19 cellular contexts compared by ENCODE assay signal in genomic region chr12:18683603-18684002, GRCh38. TPM values are rescaled to one million over a fixed set of nuclear protein-coding genes. Genes with fewer than 3 reads are reported as not detected.
DNase-seq lines count a peak whose midpoint lies in the region; ATAC-seq and TF ChIP-seq lines count a peak whose summit lies in the region.
"Had no signal": no experiment of that assay in that cellular context is flagged by ENCODE, and none has a peak within 500 bp of the region (broad histone marks: within the 10 kb centered on the region; RNA-seq: fewer than 3 reads in every experiment).

No MANE protein-coding gene starts in this region.

- TF ChIP-seq CTCF in astrocyte of the spinal cord (IDR thresholded peaks at IDR 0.05; ENCODE audit: low read depth, low read length): no peak

- H3K4me1 Mint-ChIP-seq in stimulated activated effector memory CD8-positive, alpha-beta T cell treated with anti-CD3 and anti-CD28 coated beads, Interleukin-12 subunit alpha, Interleukin-12 subunit beta, amount 100 ng/mL, for 72 hours: no peaks in the 10 kb centered on the region
- H3K4me1 Mint-ChIP-seq: activated naive CD8-positive, alpha-beta T cell treated with anti-CD3 and anti-CD28 coated beads, Interleukin-2, amount 50 U/mL, for 24 hours; nephron progenitor cell had no signal

- ATAC-seq in HG02970 (IDR thresholded peaks at IDR 0.05; ENCODE audit: low FRiP score, unreplicated experiment): no peak
- ATAC-seq in stimulated activated effector memory CD8-positive, alpha-beta T cell treated with anti-CD3 and anti-CD28 coated beads, Interleukin-12 subunit alpha, Interleukin-12 subunit beta, amount 100 ng/mL, for 72 hours: no peak
- ATAC-seq: activated naive CD8-positive, alpha-beta T cell treated with anti-CD3 and anti-CD28 coated beads, Interleukin-2, amount 50 U/mL, for 24 hours had no signal

- in situ Hi-C loops in astrocyte of the spinal cord (cut with HindIII; ENCODE audit: low sequenced_read_pairs): no loop called here

- H3K9me3 Mint-ChIP-seq in stimulated activated effector memory CD8-positive, alpha-beta T cell treated with anti-CD3 and anti-CD28 coated beads, Interleukin-12 subunit alpha, Interleukin-12 subunit beta, amount 100 ng/mL, for 72 hours: peaks cover 4% of the 10 kb centered on the region
- H3K9me3 Mint-ChIP-seq: nephron progenitor cell had no signal

- no peak overlapping the region for H3K4me3 Mint-ChIP-seq in stimulated activated effector memory CD8-positive, alpha-beta T cell treated with anti-CD3 and anti-CD28 coated beads, Interleukin-12 subunit alpha, Interleukin-12 subunit beta, amount 100 ng/mL, for 72 hours
- H3K4me3 Mint-ChIP-seq: activated naive CD8-positive, alpha-beta T cell treated with anti-CD3 and anti-CD28 coated beads, Interleukin-2, amount 50 U/mL, for 24 hours; nephron progenitor cell had no signal

- no peaks in the 10 kb centered on the region for H3K36me3 Mint-ChIP-seq in stimulated activated effector memory CD8-positive, alpha-beta T cell treated with anti-CD3 and anti-CD28 coated beads, Interleukin-12 subunit alpha, Interleukin-12 subunit beta, amount 100 ng/mL, for 72 hours

- H3K27ac Mint-ChIP-seq in stimulated activated effector memory CD8-positive, alpha-beta T cell treated with anti-CD3 and anti-CD28 coated beads, Interleukin-12 subunit alpha, Interleukin-12 subunit beta, amount 100 ng/mL, for 72 hours: no peak overlapping the region
- H3K27ac Mint-ChIP-seq: activated naive CD8-positive, alpha-beta T cell treated with anti-CD3 and anti-CD28 coated beads, Interleukin-2, amount 50 U/mL, for 24 hours; nephron progenitor cell had no signal

- peak; percentile 33 for DNase-seq in AG08395 (ENCODE audit: low spot score)
- DNase-seq in HT-29 (ENCODE audit: low spot score): peak; percentile 10
- peak; percentile 27 for DNase-seq in astrocyte of the spinal cord (ENCODE audit: low read depth, low spot score)
- DNase-seq in glomerular visceral epithelial cell (ENCODE audit: extremely low spot score): peak; percentile 13
- DNase-seq in activated CD4-positive, alpha-beta T cell treated with anti-CD3 and anti-CD28 coated beads, Interleukin-2, amount 50 U/mL, for 4 hours: no peak
- DNase-seq in NCI-H69 (lab: John Stamatoyannopoulos, UW): no peak
- DNase-seq in stimulated activated effector memory CD8-positive, alpha-beta T cell treated with anti-CD3 and anti-CD28 coated beads, Interleukin-12 subunit alpha, Interleukin-12 subunit beta, amount 100 ng/mL, for 72 hours (ENCODE audit: low spot score in 2 of 2): no peak
- DNase-seq: activated CD4-positive, alpha-beta T cell treated with anti-CD3 and anti-CD28 coated beads, Interleukin-2, amount 50 U/mL, for 48 hours; activated naive CD8-positive, alpha-beta T cell treated with anti-CD3 and anti-CD28 coated beads, Interleukin-2, amount 50 U/mL, for 24 hours; activated T-cell treated with anti-CD3 and anti-CD28 coated beads, Interleukin-2, amount 50 U/mL, for 48 hours; Caco-2; MG63; nephron progenitor cell; NK-92 treated with Interleukin-12 subunit alpha and Interleukin-12 subunit beta, amount 100 ng/mL, for 24 hours; SJCRH30 had no signal

- no peak overlapping the region for H3K4me3 ChIP-seq in astrocyte of the spinal cord (ENCODE audit: low read depth, low read length)
- H3K4me3 ChIP-seq: MG63, right atrium auricular region, SJCRH30 had no signal

RNA-seq across cellular contexts. Expression of gene PLCZ1, which starts 54.2 kb away (rescaled TPM):
- not detected in 2 replicates for total RNA-seq in HT-29 (2014; rRNA removed; shearing (Covaris generic))
- total RNA-seq: Caco-2, lung microvascular endothelial cell, right atrium auricular region, SJCRH30 had no signal

RNA-seq across cellular contexts. Expression of gene CAPZA3, which starts 54.3 kb away (rescaled TPM):
- total RNA-seq in HT-29 (2014; rRNA removed; shearing (Covaris generic)): not detected in 2 replicates
- total RNA-seq: Caco-2, lung microvascular endothelial cell, right atrium auricular region, SJCRH30, temporal lobe had no signal

Comparison
In these comparisons a context has a peak if more than half of its experiments do, and no peak if none do; other contexts are left out.
1. DNase-seq: peak in AG08395 (single experiment), HT-29 (single experiment), astrocyte of the spinal cord (single experiment) and glomerular visceral epithelial cell (single experiment); none in activated CD4-positive, alpha-beta T cell treated with anti-CD3 and anti-CD28 coated beads, Interleukin-2, amount 50 U/mL, for 4 hours (0 of 2), NCI-H69 (single experiment) and stimulated activated effector memory CD8-positive, alpha-beta T cell treated with anti-CD3 and anti-CD28 coated beads, Interleukin-12 subunit alpha, Interleukin-12 subunit beta, amount 100 ng/mL, for 72 hours (0 of 2).